ENCODE assay signal across 28 cellular contexts in the genomic region with DNA sequence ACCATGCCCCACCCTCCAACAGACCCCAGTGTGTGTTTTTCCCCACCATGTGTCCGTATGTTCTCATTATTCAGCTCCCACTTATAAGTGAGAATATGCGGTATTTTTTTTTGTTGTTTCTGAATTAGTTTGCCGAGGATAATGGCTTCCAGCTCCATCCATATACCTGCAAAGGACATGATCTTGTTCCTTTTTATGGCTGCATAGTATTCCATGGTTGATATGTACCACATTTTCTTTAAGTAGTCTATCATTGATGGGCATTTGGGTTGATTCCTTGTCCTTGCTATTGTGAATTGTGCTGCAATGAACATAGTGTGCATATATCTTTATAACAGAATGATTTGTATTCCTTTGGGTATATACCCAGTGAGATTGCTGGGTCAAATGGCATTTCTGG.
"Had no signal": no experiment of that assay in that cellular context is flagged by ENCODE, and none has a peak within 500 bp of the region (broad histone marks: within the 10 kb centered on the region; RNA-seq: fewer than 3 reads in every experiment).

No MANE protein-coding gene starts in this region.

- FAIRE-seq: urothelium cell line had no signal

- ATAC-seq: stimulated activated effector memory CD8-positive, alpha-beta T cell treated with anti-CD3 and anti-CD28 coated beads, Interleukin-12 subunit alpha, Interleukin-12 subunit beta, amount 100 ng/mL, for 72 hours; stimulated activated memory B cell treated with anti-CD40 and anti-IgM and Interleukin-4, amounts not matched to agents 10 μg/mL and 1 μg/mL and 100 μg/mL, for 72 hours; stimulated activated naive B cell treated with anti-CD40 and anti-IgM and Interleukin-4, amounts not matched to agents 10 μg/mL and 1 μg/mL and 100 μg/mL, for 72 hours; stimulated activated naive CD8-positive, alpha-beta T cell treated with anti-CD3 and anti-CD28 coated beads, Interleukin-15, amount 100 ng/mL, for 72 hours; stimulated activated naive CD8-positive, alpha-beta T cell treated with anti-CD3 and anti-CD28 coated beads, Interleukin-15, Interleukin-2, amounts not matched to agents 100 U/mL and 50 U/mL, for 24 hours; upper lobe of right lung had no signal

- H3K4me3 ChIP-seq: stomach, suprapubic skin, testis, thoracic aorta, thyroid gland, tibial artery, tibial nerve, transverse colon, upper lobe of right lung, uterus, vagina had no signal

- H3K4me1 Mint-ChIP-seq: stimulated activated memory B cell treated with anti-CD40 and anti-IgM and Interleukin-4, amounts not matched to agents 10 μg/mL and 1 μg/mL and 100 μg/mL, for 72 hours had no signal

- H3K36me3 ChIP-seq: uterus had no signal

- H3K27me3 Mint-ChIP-seq: stimulated activated memory B cell treated with anti-CD40 and anti-IgM and Interleukin-4, amounts not matched to agents 10 μg/mL and 1 μg/mL and 100 μg/mL, for 72 hours; stimulated activated naive B cell treated with anti-CD40 and anti-IgM and Interleukin-4, amounts not matched to agents 10 μg/mL and 1 μg/mL and 100 μg/mL, for 72 hours; stimulated activated naive CD8-positive, alpha-beta T cell treated with anti-CD3 and anti-CD28 coated beads, Interleukin-15, amount 100 ng/mL, for 72 hours; stimulated activated naive CD8-positive, alpha-beta T cell treated with anti-CD3 and anti-CD28 coated beads, Interleukin-15, Interleukin-2, amounts not matched to agents 100 ng/mL and 50 ng/mL, for 24 hours; type B pancreatic cell had no signal

- H3K9me3 ChIP-seq: stomach, suprapubic skin, testis, thoracic aorta, thyroid gland, tibial artery, tibial nerve, transverse colon, upper lobe of right lung, uterus, vagina had no signal

- DNase-seq: stimulated activated CD4-positive, alpha-beta T cell treated with anti-CD3 and anti-CD28 coated beads, Interleukin-2, amount 100 ng/mL, for 48 hours; stimulated activated CD4-positive, alpha-beta T cell treated with anti-CD3 and anti-CD28 coated beads, Interleukin-4, amount 100 ng/mL, for 1 hour; stimulated activated CD4-positive, alpha-beta T cell treated with anti-CD3 and anti-CD28 coated beads, Interleukin-4, amount 100 ng/mL, for 24 hours; stimulated activated CD4-positive, alpha-beta T cell treated with anti-CD3 and anti-CD28 coated beads, Interleukin-4, amount 100 ng/mL, for 4 hours; stimulated activated CD8-positive, alpha-beta memory T cell treated with anti-CD3 and anti-CD28 coated beads, Interleukin-4, amount 100 ng/mL, for 48 hours; stimulated activated naive B cell treated with anti-CD40 and anti-IgM and Interleukin-4, amounts not matched to agents 10 μg/mL and 1 μg/mL and 100 μg/mL, for 72 hours; stimulated activated naive CD4-positive, alpha-beta T cell; stimulated activated naive CD4-positive, alpha-beta T cell treated with Interleukin-2 at 50 U/mL for 16 hours; stimulated activated naive CD8-positive, alpha-beta T cell treated with anti-CD3 and anti-CD28 coated beads, Interleukin-15, amount 100 ng/mL, for 72 hours; stimulated activated naive CD8-positive, alpha-beta T cell treated with anti-CD3 and anti-CD28 coated beads, Interleukin-15, Interleukin-2, amounts not matched to agents 100 U/mL and 50 U/mL, for 24 hours; stomach; substantia nigra; testis; thyroid gland; tibial artery; transverse colon; trophoblast cell; upper lobe of right lung; uterus had no signal

- H3K4me3 Mint-ChIP-seq: stimulated activated effector memory CD8-positive, alpha-beta T cell treated with anti-CD3 and anti-CD28 coated beads, Interleukin-12 subunit alpha, Interleukin-12 subunit beta, amount 100 ng/mL, for 72 hours; stimulated activated memory B cell treated with anti-CD40 and anti-IgM and Interleukin-4, amounts not matched to agents 10 μg/mL and 1 μg/mL and 100 μg/mL, for 72 hours; stimulated activated naive B cell treated with anti-CD40 and anti-IgM and Interleukin-4, amounts not matched to agents 10 μg/mL and 1 μg/mL and 100 μg/mL, for 72 hours; stimulated activated naive CD8-positive, alpha-beta T cell treated with anti-CD3 and anti-CD28 coated beads, Interleukin-15, amount 100 ng/mL, for 72 hours; stimulated activated naive CD8-positive, alpha-beta T cell treated with anti-CD3 and anti-CD28 coated beads, Interleukin-15, Interleukin-2, amounts not matched to agents 100 ng/mL and 50 ng/mL, for 24 hours; type B pancreatic cell had no signal

- H3K27me3 ChIP-seq: stomach, suprapubic skin, testis, thyroid gland, tibial artery, tibial nerve, transverse colon, upper lobe of right lung, uterus, vagina had no signal

- H3K27ac Mint-ChIP-seq: stimulated activated effector memory CD8-positive, alpha-beta T cell treated with anti-CD3 and anti-CD28 coated beads, Interleukin-12 subunit alpha, Interleukin-12 subunit beta, amount 100 ng/mL, for 72 hours; stimulated activated memory B cell treated with anti-CD40 and anti-IgM and Interleukin-4, amounts not matched to agents 10 μg/mL and 1 μg/mL and 100 μg/mL, for 72 hours; stimulated activated naive B cell treated with anti-CD40 and anti-IgM and Interleukin-4, amounts not matched to agents 10 μg/mL and 1 μg/mL and 100 μg/mL, for 72 hours; stimulated activated naive CD8-positive, alpha-beta T cell treated with anti-CD3 and anti-CD28 coated beads, Interleukin-15, amount 100 ng/mL, for 72 hours; stimulated activated naive CD8-positive, alpha-beta T cell treated with anti-CD3 and anti-CD28 coated beads, Interleukin-15, Interleukin-2, amounts not matched to agents 100 ng/mL and 50 ng/mL, for 24 hours; type B pancreatic cell had no signal

- H3K4me1 ChIP-seq: stomach, suprapubic skin, testis, tibial artery, transverse colon, upper lobe of right lung, uterus had no signal

- H3K9me3 Mint-ChIP-seq: stimulated activated effector memory CD8-positive, alpha-beta T cell treated with anti-CD3 and anti-CD28 coated beads, Interleukin-12 subunit alpha, Interleukin-12 subunit beta, amount 100 ng/mL, for 72 hours; stimulated activated memory B cell treated with anti-CD40 and anti-IgM and Interleukin-4, amounts not matched to agents 10 μg/mL and 1 μg/mL and 100 μg/mL, for 72 hours; stimulated activated naive B cell treated with anti-CD40 and anti-IgM and Interleukin-4, amounts not matched to agents 10 μg/mL and 1 μg/mL and 100 μg/mL, for 72 hours; stimulated activated naive CD8-positive, alpha-beta T cell treated with anti-CD3 and anti-CD28 coated beads, Interleukin-15, amount 100 ng/mL, for 72 hours; stimulated activated naive CD8-positive, alpha-beta T cell treated with anti-CD3 and anti-CD28 coated beads, Interleukin-15, Interleukin-2, amounts not matched to agents 100 ng/mL and 50 ng/mL, for 24 hours; type B pancreatic cell had no signal

- H3K27ac ChIP-seq: stomach, suprapubic skin, testis, thoracic aorta, thyroid gland, tibial artery, transverse colon, upper lobe of right lung, uterus, vagina had no signal
